ENCODE assay signal across 8 cellular contexts in genomic region chr6:119742188-119742803, GRCh38.
DNase-seq lines count a peak whose midpoint lies in the region; ATAC-seq and TF ChIP-seq lines count a peak whose summit lies in the region.

No MANE protein-coding gene starts in this region.

- intact Hi-C loops in spleen (cut with DNase I; ENCODE audit: low total_unique reads) = no loop called here

- H3K27ac ChIP-seq in spleen = no peak overlapping the region

- DNase-seq in GM06990 (ENCODE audit: extremely low read depth, insufficient read length) (peak; percentile 18), HUDEP-2 (lab: John Stamatoyannopoulos, UW; ENCODE audit: unreplicated experiment in 76 of 76) (peak in 53 of 76 experiments; percentile 4 to 74 (median 40)), SKM-1 (lab: John Stamatoyannopoulos, UW; ENCODE audit: unreplicated experiment) (peak; percentile 36), amniotic epithelial cell (ENCODE audit: low read depth) (peak; percentile 34), hippocampal formation (lab: John Stamatoyannopoulos, UW) (peak; percentile 16 to 20), spleen (peak; percentile 87), NCI-H510A treated with DMSO at 0.1 percent for 48 hours (lab: John Stamatoyannopoulos, UW) (no peak)

- ATAC-seq in GM21576 (IDR thresholded peaks at IDR 0.05; ENCODE audit: unreplicated experiment) = peak; percentile 88

- WGBS in spleen, 5 donors = 4 to 8% (median 5%) methylated on average over 6 of the region's 6 CpGs

- H3K27me3 ChIP-seq in GM06990 (replicated peaks; ENCODE audit: control insufficient read depth, insufficient read depth, low read length) = no peaks in the 10 kb centered on the region
- no peaks in the 10 kb centered on the region for H3K27me3 ChIP-seq in spleen (replicated peaks in 1 of 7)

- TF ChIP-seq POLR2A in spleen (IDR thresholded peaks at IDR 0.05) = no peak

- TF ChIP-seq CTCF in GM06990 (IDR thresholded peaks at IDR 0.05; ENCODE audit: insufficient read depth, low read length, poor library complexity, severe bottlenecking) (peak; percentile 85), spleen (IDR thresholded peaks at IDR 0.05 in 8 of 11, conservative IDR thresholded peaks at IDR 0.05 in 3 of 11) (peak; percentile 44 to 86 (median 80))

- no peak overlapping the region for H3K4me3 ChIP-seq in GM06990 (replicated peaks; ENCODE audit: low read depth, low read length)
- H3K4me3 ChIP-seq in spleen = no peak overlapping the region

- no peaks in the 10 kb centered on the region for H3K9me3 ChIP-seq in spleen

- no peaks in the 10 kb centered on the region for H3K36me3 ChIP-seq in GM06990 (ENCODE audit: control insufficient read depth, insufficient read depth, low read length)
- H3K36me3 ChIP-seq in spleen = no peaks in the 10 kb centered on the region

- peaks cover 0 to 8% (median 3%) of the 10 kb centered on the region in 6 donors for H3K4me1 ChIP-seq in spleen
